ENCODE assay signal across 8 cellular contexts in the genomic region with DNA sequence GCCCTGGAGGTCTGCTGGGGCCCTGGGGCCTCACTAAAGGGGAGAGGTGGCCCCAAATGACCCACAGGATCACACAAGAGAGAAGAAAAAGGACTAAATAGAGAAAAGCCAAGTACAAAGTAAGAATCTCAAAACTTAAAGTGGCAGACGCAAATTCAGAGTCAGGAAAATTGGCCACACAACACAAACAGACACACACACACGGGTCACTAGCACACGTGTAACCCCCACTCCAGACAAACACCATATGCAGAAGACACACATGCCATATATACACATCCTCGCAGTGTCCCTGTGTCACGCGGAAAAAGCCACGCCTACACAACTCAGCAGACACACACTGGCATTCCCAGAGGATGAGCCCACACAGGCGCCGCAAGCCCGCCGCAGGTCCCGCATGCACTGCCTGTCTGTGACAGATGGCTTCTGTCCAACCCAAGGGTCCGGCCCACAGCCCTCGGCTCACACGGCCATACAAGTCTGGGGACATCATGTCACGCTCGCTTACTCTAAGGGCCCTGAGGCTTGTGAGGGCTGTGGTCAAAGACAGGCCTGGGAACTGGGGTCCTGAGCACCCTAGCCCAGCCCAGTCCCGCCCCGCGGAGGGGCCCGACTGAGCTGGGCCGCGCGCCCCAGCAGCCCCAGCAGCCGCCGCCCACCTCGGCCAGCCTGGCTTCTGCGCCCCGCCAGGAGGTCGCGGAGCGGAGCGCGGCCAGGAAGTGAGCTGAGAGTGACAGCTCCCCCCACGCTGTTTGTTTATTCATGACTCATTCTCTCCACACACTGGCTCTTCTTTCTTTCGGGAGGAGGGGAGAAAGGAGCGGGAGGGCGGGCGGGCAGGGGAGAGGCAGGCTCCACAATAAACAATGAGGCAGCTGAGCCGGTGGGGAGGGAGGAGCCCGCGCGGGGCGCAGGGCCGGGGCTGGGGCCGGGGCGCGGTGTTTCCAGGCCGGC.
DNase-seq lines count a peak whose midpoint lies in the region; ATAC-seq and TF ChIP-seq lines count a peak whose summit lies in the region.

No MANE protein-coding gene starts in this region.

- H3K27me3 Mint-ChIP-seq in activated CD4-positive, alpha-beta T cell treated with anti-CD3 and anti-CD28 coated beads, Interleukin-2, amount 10 ng/mL, durations not matched to agents 24 days and 14 days, result peaks cover 5% of the 10 kb centered on the region

- H3K27ac ChIP-seq in coronary artery, result peak overlapping the region; percentile 98

- peak overlapping the region; percentile 70 for H3K4me3 Mint-ChIP-seq in activated CD4-positive, alpha-beta T cell treated with anti-CD3 and anti-CD28 coated beads, Interleukin-2, amount 10 ng/mL, durations not matched to agents 24 days and 14 days

- peaks cover 40% of the 10 kb centered on the region for H3K4me1 Mint-ChIP-seq in activated CD4-positive, alpha-beta T cell treated with anti-CD3 and anti-CD28 coated beads, Interleukin-2, amount 10 ng/mL, durations not matched to agents 24 days and 14 days

- intact Hi-C loops in activated CD4-positive, alpha-beta T cell treated with anti-CD3 and anti-CD28 coated beads, Interleukin-2, amount 10 ng/mL, durations not matched to agents 24 days and 14 days (cut with micrococcal nuclease), result loop anchor here (1.0 to 10.0 kb wide), 6 partner anchors 74 to 946 kb away; a partner anchor contains a TSS
- intact Hi-C loops in left colon (cut with DNase I, micrococcal nuclease), result no loop called here

- no peak for TF ChIP-seq CTCF in coronary artery (IDR thresholded peaks at IDR 0.05)

- H3K9me3 Mint-ChIP-seq in activated CD4-positive, alpha-beta T cell treated with anti-CD3 and anti-CD28 coated beads, Interleukin-2, amount 10 ng/mL, durations not matched to agents 24 days and 14 days, result no peaks in the 10 kb centered on the region

- DNase-seq in Ammon's horn (ENCODE audit: low spot score), result peak; percentile 94
- DNase-seq in NCI-H510A (lab: John Stamatoyannopoulos, UW), result peak; percentile 89
- DNase-seq in activated CD4-positive, alpha-beta T cell treated with anti-CD3 and anti-CD28 coated beads, Interleukin-2, amount 10 ng/mL, durations not matched to agents 24 days and 14 days, result peak; percentile 93
- peak; percentile 91 for DNase-seq in coronary artery (ENCODE audit: low spot score)
- DNase-seq in left colon, result peak; percentile 65 to 84
- peak; percentile 26 to 59 (median 40) for DNase-seq in stimulated activated CD4-positive, alpha-beta T cell treated with anti-CD3 and anti-CD28 coated beads, Interleukin-1b, Interleukin-23, amount 100 ng/mL, for 24 hours (ENCODE audit: low read depth in 4 of 4, low spot score in 1 of 4)

- H3K4me3 ChIP-seq in coronary artery, result peak overlapping the region; percentile 73

- peak overlapping the region; percentile 91 for H3K27ac Mint-ChIP-seq in activated CD4-positive, alpha-beta T cell treated with anti-CD3 and anti-CD28 coated beads, Interleukin-2, amount 10 ng/mL, durations not matched to agents 24 days and 14 days

- H3K36me3 Mint-ChIP-seq in activated CD4-positive, alpha-beta T cell treated with anti-CD3 and anti-CD28 coated beads, Interleukin-2, amount 10 ng/mL, durations not matched to agents 24 days and 14 days (ENCODE audit: low read depth), result no peaks in the 10 kb centered on the region

- ATAC-seq in GM19324 (IDR thresholded peaks at IDR 0.05; ENCODE audit: low FRiP score, unreplicated experiment) (peak; percentile 85), HG03442 (IDR thresholded peaks at IDR 0.05; ENCODE audit: unreplicated experiment) (peak; percentile 81), left colon (peak; percentile 81)

Comparison
In these comparisons a context has a peak if more than half of its experiments do, and no peak if none do; other contexts are left out.
1. Peak in every context shown above with its lines: DNase-seq, ATAC-seq, H3K4me3 ChIP-seq and H3K27ac ChIP-seq.
2. DNase-seq: peak in every context shown above with its lines; median percentile 94 in Ammon's horn; 93 in activated CD4-positive, alpha-beta T cell treated with anti-CD3 and anti-CD28 coated beads, Interleukin-2, amount 10 ng/mL, durations not matched to agents 24 days and 14 days; 91 in coronary artery; 89 in NCI-H510A; 74 in left colon; 40 in stimulated activated CD4-positive, alpha-beta T cell treated with anti-CD3 and anti-CD28 coated beads, Interleukin-1b, Interleukin-23, amount 100 ng/mL, for 24 hours.